Comparison of ENCODE assay signal across 25 cellular contexts in the genomic region with DNA sequence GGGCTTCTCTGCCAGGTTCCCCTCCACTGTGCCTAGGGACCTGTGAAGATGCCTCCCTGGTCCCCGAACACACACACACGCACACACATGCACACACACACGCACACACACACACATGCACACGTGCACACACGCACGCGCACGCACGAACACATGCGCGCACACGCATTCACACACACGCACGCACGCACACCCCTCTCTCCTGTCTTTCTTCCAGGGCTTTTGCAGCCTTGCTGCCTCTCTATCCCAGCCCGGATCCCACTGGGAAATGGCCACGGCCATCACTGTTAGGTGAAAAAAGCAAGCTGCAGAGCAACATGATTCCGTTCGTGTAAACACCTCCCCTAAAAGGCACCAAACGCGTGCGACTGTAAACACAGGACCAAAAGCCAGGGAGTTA. TPM values are rescaled to one million over a fixed set of nuclear protein-coding genes. Genes with fewer than 3 reads are reported as not detected.
"Had no signal": no experiment of that assay in that cellular context is flagged by ENCODE, and none has a peak within 500 bp of the region (broad histone marks: within the 10 kb centered on the region; RNA-seq: fewer than 3 reads in every experiment).

No MANE protein-coding gene starts in this region.

- H3K4me1 ChIP-seq: sigmoid colon had no signal

- H3K4me3 Mint-ChIP-seq: activated B cell treated with CpG ODN at 0.5 μM for 24 hours; activated CD4-positive, alpha-beta T cell treated with anti-CD3 and anti-CD28 coated beads for 36 hours; activated naive CD8-positive, alpha-beta T cell treated with anti-CD3 and anti-CD28 coated beads, Interleukin-2, amount 10 ng/mL, durations not matched to agents 7 days and 5 days; activated T-cell treated with anti-CD3 and anti-CD28 coated beads, Interleukin-2, amount 50 U/mL, for 4 hours; stimulated activated naive B cell treated with anti-CD40 and anti-IgM and Interleukin-4, amounts not matched to agents 10 μg/mL and 1 μg/mL and 100 μg/mL, for 72 hours; T-helper 17 cell; type B pancreatic cell had no signal

- H3K9me3 ChIP-seq: sigmoid colon, thoracic aorta had no signal

- H3K27me3 ChIP-seq: sigmoid colon had no signal

- H3K4me2 ChIP-seq: smooth muscle cell had no signal

- H3K27me3 Mint-ChIP-seq: activated naive CD8-positive, alpha-beta T cell treated with anti-CD3 and anti-CD28 coated beads, Interleukin-2, amount 10 ng/mL, durations not matched to agents 7 days and 5 days; type B pancreatic cell had no signal

- H3K27ac ChIP-seq: sigmoid colon, thoracic aorta had no signal

- H3K36me3 ChIP-seq: sigmoid colon, thoracic aorta had no signal

- H3K27ac Mint-ChIP-seq: activated B cell treated with CpG ODN at 0.5 μM for 24 hours; activated CD4-positive, alpha-beta T cell treated with anti-CD3 and anti-CD28 coated beads for 36 hours; activated naive CD8-positive, alpha-beta T cell treated with anti-CD3 and anti-CD28 coated beads, Interleukin-2, amount 10 ng/mL, durations not matched to agents 7 days and 5 days; activated T-helper 2 cell treated with anti-CD3 and anti-CD28 coated beads, Interferon-gamma antibody, Interleukin-2, Interleukin-4, amounts not matched to agents 10 μg/mL and 5 μg/mL and 100 μg/mL, durations not matched to agents 14 hours and 24 hours and 36 hours; stimulated activated naive B cell treated with anti-CD40 and anti-IgM and Interleukin-4, amounts not matched to agents 10 μg/mL and 1 μg/mL and 100 μg/mL, for 72 hours; T-helper 17 cell; type B pancreatic cell had no signal

- H3K4me3 ChIP-seq: sigmoid colon, smooth muscle cell, thoracic aorta had no signal

- H3K36me3 Mint-ChIP-seq: activated naive CD8-positive, alpha-beta T cell treated with anti-CD3 and anti-CD28 coated beads, Interleukin-2, amount 10 ng/mL, durations not matched to agents 7 days and 5 days; stimulated activated naive B cell treated with anti-CD40 and anti-IgM and Interleukin-4, amounts not matched to agents 10 μg/mL and 1 μg/mL and 100 μg/mL, for 72 hours; type B pancreatic cell had no signal

- H3K9me3 Mint-ChIP-seq: activated B cell treated with CpG ODN at 0.5 μM for 24 hours; activated naive CD8-positive, alpha-beta T cell treated with anti-CD3 and anti-CD28 coated beads, Interleukin-2, amount 10 ng/mL, durations not matched to agents 7 days and 5 days; activated T-cell treated with anti-CD3 and anti-CD28 coated beads, Interleukin-2, amount 50 U/mL, for 4 hours; activated T-helper 2 cell treated with anti-CD3 and anti-CD28 coated beads, Interferon-gamma antibody, Interleukin-2, Interleukin-4, amounts not matched to agents 10 μg/mL and 5 μg/mL and 100 μg/mL, durations not matched to agents 14 hours and 24 hours and 36 hours; stimulated activated naive B cell treated with anti-CD40 and anti-IgM and Interleukin-4, amounts not matched to agents 10 μg/mL and 1 μg/mL and 100 μg/mL, for 72 hours; type B pancreatic cell had no signal

- DNase-seq: activated B cell treated with CpG ODN at 0.5 μM for 24 hours; activated CD4-positive, alpha-beta T cell treated with anti-CD3 and anti-CD28 coated beads for 36 hours; activated CD4-positive, alpha-beta T cell treated with anti-CD3 and anti-CD28 coated beads, Interleukin-2, amount 50 U/mL, for 48 hours; activated CD8-positive, alpha-beta memory T cell treated with anti-CD3 and anti-CD28 coated beads, Interleukin-2, amount 50 U/mL, for 48 hours; activated naive CD4-positive, alpha-beta T cell treated with Interleukin-2 at 50 U/mL for 16 hours; activated naive CD8-positive, alpha-beta T cell treated with anti-CD3 and anti-CD28 coated beads, Interleukin-2, amount 10 ng/mL, durations not matched to agents 7 days and 5 days; activated T-cell treated with anti-CD3 and anti-CD28 coated beads, Interleukin-2, amount 50 U/mL, for 4 hours; amniotic stem cell; cortex of kidney; foreskin fibroblast; hippocampal formation; left ventricle myocardium superior; mammary epithelial cell; sigmoid colon; stimulated activated CD4-positive, alpha-beta T cell treated with anti-CD3 and anti-CD28 coated beads, Interleukin-2, amount 100 ng/mL, for 48 hours; stimulated activated CD8-positive, alpha-beta memory T cell treated with anti-CD3 and anti-CD28 coated beads, Interleukin-4, amount 100 ng/mL, for 48 hours; stimulated activated naive B cell treated with anti-CD40 and anti-IgM and Interleukin-4, amounts not matched to agents 10 μg/mL and 1 μg/mL and 100 μg/mL, for 72 hours; T-helper 17 cell had no signal

- H3K4me1 Mint-ChIP-seq: activated B cell treated with CpG ODN at 0.5 μM for 24 hours; activated CD4-positive, alpha-beta T cell treated with anti-CD3 and anti-CD28 coated beads for 36 hours; activated naive CD8-positive, alpha-beta T cell treated with anti-CD3 and anti-CD28 coated beads, Interleukin-2, amount 10 ng/mL, durations not matched to agents 7 days and 5 days; stimulated activated naive B cell treated with anti-CD40 and anti-IgM and Interleukin-4, amounts not matched to agents 10 μg/mL and 1 μg/mL and 100 μg/mL, for 72 hours had no signal

RNA-seq across cellular contexts. Expression of gene NKAIN1, which starts 39.8 kb away (rescaled TPM):
- total RNA-seq: activated B cell treated with CpG ODN at 0.5 μM for 24 hours; activated CD4-positive, alpha-beta T cell treated with anti-CD3 and anti-CD28 coated beads for 36 hours; activated CD8-positive, alpha-beta memory T cell treated with anti-CD3 and anti-CD28 coated beads for 36 hours; activated T-helper 2 cell treated with anti-CD3 and anti-CD28 coated beads, Interferon-gamma antibody, Interleukin-2, Interleukin-4, amounts not matched to agents 10 μg/mL and 5 μg/mL and 100 μg/mL, durations not matched to agents 14 hours and 24 hours and 36 hours; glomerular endothelial cell; left ventricle myocardium superior; omental fat pad; smooth muscle cell; T-helper 17 cell; thoracic aorta had no signal
